1 cellular context compared by ENCODE assay signal in the genomic region with DNA sequence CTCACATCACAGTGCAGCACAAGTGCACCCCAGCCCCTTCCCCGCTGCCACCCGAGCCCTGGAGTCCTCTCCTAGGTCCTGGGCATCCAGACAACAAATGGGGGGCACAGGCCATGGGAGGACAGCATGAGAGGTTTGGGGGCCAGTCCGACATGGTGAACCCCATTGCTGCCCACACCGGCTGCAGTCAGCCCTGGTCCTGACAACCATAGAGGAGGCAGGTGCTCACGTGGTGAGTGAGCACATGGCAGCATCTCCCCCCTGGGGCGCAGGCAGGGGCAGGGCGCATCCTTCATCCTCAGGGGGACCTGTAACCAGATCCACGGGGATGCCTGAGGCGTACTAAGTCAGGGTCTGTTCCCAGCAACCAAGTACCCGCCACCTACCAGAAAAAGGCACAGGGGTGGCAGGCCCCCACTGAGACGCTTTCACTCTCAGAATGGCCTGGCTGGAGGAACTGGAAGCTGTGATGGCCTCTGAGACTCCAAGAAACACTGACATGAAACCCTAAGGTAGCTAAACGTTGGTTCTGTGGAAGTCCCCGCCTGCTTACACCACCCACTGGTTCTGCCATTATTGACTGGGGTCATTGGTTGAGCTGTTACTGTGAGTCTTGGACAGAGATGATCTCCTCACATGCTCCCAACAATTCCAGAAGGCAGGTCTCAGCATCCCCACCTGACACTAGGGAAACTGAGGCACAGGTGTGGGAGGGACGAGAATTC.
A peak's percentile ranks its signal among the peaks of the same experiment; 100 is the strongest.
TF ChIP-seq lines count a peak whose summit lies in the region.

No MANE protein-coding gene starts in this region.

TF ChIP-seq in H1, 55 proteins besides CTCF, POLR2A, EP300 and RAD21:
- TF ChIP-seq GTF2F1 (IDR thresholded peaks at IDR 0.05; ENCODE audit: borderline replicate concordance, low read depth, low read length) (no peak), RXRA (IDR thresholded peaks at IDR 0.05; ENCODE audit: insufficient read depth, low read depth, low read length) (no peak), SUZ12 (IDR thresholded peaks at IDR 0.05; ENCODE audit: low read length) (no peak), NANOG (IDR thresholded peaks at IDR 0.05; ENCODE audit: insufficient read depth, low read depth, low read length, poor library complexity, severe bottlenecking) (no peak), POLR2AphosphoS5 (IDR thresholded peaks at IDR 0.05; ENCODE audit: low read depth, low read length) (no peak), HDAC2 (IDR thresholded peaks at IDR 0.05; ENCODE audit: borderline replicate concordance in 1 of 2, low read depth in 2 of 2, low read length in 2 of 2) (no peak), TAF7 (optimal IDR thresholded peaks at IDR 0.05; ENCODE audit: borderline replicate concordance, low read depth, low read length) (no peak), NRF1 (IDR thresholded peaks at IDR 0.05; ENCODE audit: low read depth, low read length) (no peak)
- TF ChIP-seq, protein P1, sequence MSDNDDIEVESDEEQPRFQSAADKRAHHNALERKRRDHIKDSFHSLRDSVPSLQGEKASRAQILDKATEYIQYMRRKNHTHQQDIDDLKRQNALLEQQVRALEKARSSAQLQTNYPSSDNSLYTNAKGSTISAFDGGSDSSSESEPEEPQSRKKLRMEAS (IDR thresholded peaks at IDR 0.05), result 0 out of 2 replicates have a peak, but pooled peaks have one; percentile 24
